In genomic region chrX:41084044-41084359, GRCh38 we compare ENCODE assay signal across 8 cellular contexts. TPM values are rescaled to one million over a fixed set of nuclear protein-coding genes. Genes with fewer than 3 reads are reported as not detected.
DNase-seq lines count a peak whose midpoint lies in the region; ATAC-seq and TF ChIP-seq lines count a peak whose summit lies in the region.

No MANE protein-coding gene starts in this region.

- H3K4me3 ChIP-seq in GM06990 (replicated peaks; ENCODE audit: low read depth, low read length) (peak overlapping the region; percentile 98), brain microvascular endothelial cell (ENCODE audit: low read depth, low read length) (peak overlapping the region; percentile 93)

- ATAC-seq in HG03159 (IDR thresholded peaks at IDR 0.05; ENCODE audit: unreplicated experiment) (peak; percentile 2), HG02763 (IDR thresholded peaks at IDR 0.05; ENCODE audit: unreplicated experiment) (no peak)

- in situ Hi-C loops in brain microvascular endothelial cell (cut with HindIII; ENCODE audit: low pct_ligation_motif_present, low sequenced_read_pairs): no loop called here

- no peaks in the 10 kb centered on the region for H3K36me3 ChIP-seq in GM06990 (ENCODE audit: control insufficient read depth, insufficient read depth, low read length)
- H3K36me3 ChIP-seq in brain microvascular endothelial cell (replicated peaks): no peaks in the 10 kb centered on the region

- peaks cover 8% of the 10 kb centered on the region for H3K9me3 Mint-ChIP-seq in mesothelial cell of epicardium

- H3K36me3 Mint-ChIP-seq in mesothelial cell of epicardium: no peaks in the 10 kb centered on the region

- peak overlapping the region; percentile 84 for H3K4me3 Mint-ChIP-seq in mesothelial cell of epicardium

- H3K27me3 Mint-ChIP-seq in mesothelial cell of epicardium (ENCODE audit: low read depth): no peaks in the 10 kb centered on the region

- peaks cover 14% of the 10 kb centered on the region for H3K4me1 Mint-ChIP-seq in mesothelial cell of epicardium

- TF ChIP-seq CTCF in GM06990 (IDR thresholded peaks at IDR 0.05; ENCODE audit: insufficient read depth, low read length, poor library complexity, severe bottlenecking): no peak
- TF ChIP-seq CTCF in brain microvascular endothelial cell (IDR thresholded peaks at IDR 0.05; ENCODE audit: low read depth, low read length, missing control alignments): no peak
- no peak for TF ChIP-seq CTCF in mesothelial cell of epicardium (IDR thresholded peaks at IDR 0.05; ENCODE audit: unreplicated experiment)

- DNase-seq in GM06990 (ENCODE audit: extremely low read depth, insufficient read length) (no peak), brain microvascular endothelial cell (no peak), mesothelial cell of epicardium (ENCODE audit: low spot score in 2 of 2, unreplicated experiment in 2 of 2) (no peak), NCI-H1436 treated with DMSO at 0.1 percent for 48 hours (lab: John Stamatoyannopoulos, UW) (no peak), NOMO-1 (lab: John Stamatoyannopoulos, UW; ENCODE audit: unreplicated experiment in 2 of 2) (no peak), NCI-H1092 treated with DMSO at 0.1 percent for 48 hours (lab: John Stamatoyannopoulos, UW) (no peak)

- peak overlapping the region; percentile 100 for H3K27ac ChIP-seq in brain microvascular endothelial cell

- H3K27ac Mint-ChIP-seq in mesothelial cell of epicardium: peak overlapping the region; percentile 99

- no peaks in the 10 kb centered on the region; the same call in 1 of the 2 replicates for H3K27me3 ChIP-seq in GM06990 (replicated peaks; ENCODE audit: control insufficient read depth, insufficient read depth, low read length)
- H3K27me3 ChIP-seq in brain microvascular endothelial cell (replicated peaks): no peaks in the 10 kb centered on the region

RNA-seq across cellular contexts. Expression of gene USP9X, which starts 1.2 kb away (rescaled TPM):
- total RNA-seq in mesothelial cell of epicardium: 87.0 to 91.6 TPM (median 87.3 TPM) in 3 replicates
